ENCODE assay signal across 11 cellular contexts in the genomic region with DNA sequence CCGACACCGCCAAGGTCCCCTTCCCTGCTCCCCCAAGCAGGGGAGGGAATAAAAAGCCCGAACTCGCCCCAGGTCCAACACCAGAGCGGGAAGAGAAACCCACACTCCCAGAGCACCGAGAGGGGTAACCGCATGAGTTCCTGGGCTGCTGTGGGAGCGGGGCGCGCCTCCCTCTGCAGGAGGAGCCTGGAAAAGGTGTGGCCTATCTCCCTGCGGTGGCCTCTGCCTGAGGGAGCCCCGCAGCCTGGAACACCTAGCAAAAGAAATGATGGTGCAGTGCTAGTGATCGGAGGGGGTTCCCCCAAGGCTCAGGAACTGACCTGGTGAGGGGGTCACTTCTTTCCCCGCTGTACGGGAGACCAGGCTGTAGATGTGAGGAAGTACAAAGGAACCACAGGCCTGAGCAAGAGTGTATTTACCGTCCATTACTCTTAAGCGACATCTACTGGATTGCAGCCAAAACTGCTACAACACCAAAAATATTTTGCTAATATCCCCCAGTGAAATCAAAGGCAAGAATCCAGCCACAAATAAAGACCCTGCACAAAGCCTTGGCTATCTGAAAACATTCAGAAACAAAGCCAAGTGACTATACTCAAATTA. TPM values are rescaled to one million over a fixed set of nuclear protein-coding genes. Genes with fewer than 3 reads are reported as not detected.
A peak's percentile ranks its signal among the peaks of the same experiment; 100 is the strongest.
DNase-seq lines count a peak whose midpoint lies in the region; ATAC-seq, FAIRE-seq and TF ChIP-seq lines count a peak whose summit lies in the region.
"Not testable (repeated sequence)": the region's sequence is repeated elsewhere in the genome, so short reads cannot be mapped to it uniquely, and the experiment has no call there.
"Had no signal": no experiment of that assay in that cellular context is flagged by ENCODE, and none has a peak within 500 bp of the region (broad histone marks: within the 10 kb centered on the region; RNA-seq: fewer than 3 reads in every experiment).

No MANE protein-coding gene starts in this region.

- not testable (repeated sequence) for H3K27ac Mint-ChIP-seq in T-cell

- H3K4me1 Mint-ChIP-seq in T-cell: not testable (repeated sequence)

- not testable (repeated sequence) for H3K9me3 Mint-ChIP-seq in T-cell

- H3K36me3 Mint-ChIP-seq in T-cell: not testable (repeated sequence)

- H3K36me3 ChIP-seq in bronchial epithelial cell (ENCODE audit: control insufficient read depth, insufficient read depth, low read length): not testable (repeated sequence)

- H3K27me3 Mint-ChIP-seq in T-cell: not testable (repeated sequence)

- DNase-seq in T-cell; bronchial epithelial cell (ENCODE audit: low read depth): not testable (repeated sequence)

- H3K4me3 Mint-ChIP-seq in T-cell: not testable (repeated sequence)

- CTCF ChIA-PET in T-cell (lab: Charles Lee): not testable (repeated sequence)

- POLR2A ChIA-PET in T-cell (lab: Charles Lee): not testable (repeated sequence)

- TF ChIP-seq CTCF in bronchial epithelial cell (IDR thresholded peaks at IDR 0.05; ENCODE audit: insufficient read depth, low read length, severe bottlenecking): not testable (repeated sequence)

- H3K4me3 ChIP-seq in bronchial epithelial cell (ENCODE audit: low read depth, low read length): not testable (repeated sequence)

- FAIRE-seq in bronchial epithelial cell (lab: Jason Lieb, UNC): peak; percentile 98

- H3K27me3 ChIP-seq in bronchial epithelial cell (ENCODE audit: control insufficient read depth, insufficient read depth, low read length): not testable (repeated sequence)

- ATAC-seq in GM18511 (IDR thresholded peaks at IDR 0.05; ENCODE audit: unreplicated experiment): peak; percentile 83
- peak; percentile 83 for ATAC-seq in GM19351 (IDR thresholded peaks at IDR 0.05; ENCODE audit: unreplicated experiment)
- peak; percentile 82 for ATAC-seq in GM21619 (IDR thresholded peaks at IDR 0.05; ENCODE audit: unreplicated experiment)
- ATAC-seq in HG02885 (IDR thresholded peaks at IDR 0.05; ENCODE audit: poor library complexity, unreplicated experiment): peak; percentile 84
- peak; percentile 86 for ATAC-seq in HG03175 (IDR thresholded peaks at IDR 0.05; ENCODE audit: unreplicated experiment)
- peak; percentile 77 to 85 (median 81) for ATAC-seq in T-cell (replicated peaks in 1 of 4)

RNA-seq across cellular contexts. Expression of a gene that starts 19.1 kb away (rescaled TPM):
- not detected for total RNA-seq in T-cell
- total RNA-seq in bronchial epithelial cell: not detected in 2 replicates
- total RNA-seq: left colon, mesenteric fat pad, sciatic nerve, thyroid gland had no signal
